Comparison of ENCODE assay signal across 17 cellular contexts in genomic region chr3:122920986-122921385, GRCh38.
"Had no signal": no experiment of that assay in that cellular context is flagged by ENCODE, and none has a peak within 500 bp of the region (broad histone marks: within the 10 kb centered on the region; RNA-seq: fewer than 3 reads in every experiment).

No MANE protein-coding gene starts in this region.

- ATAC-seq: heart left ventricle had no signal

- H3K27me3 ChIP-seq: testis had no signal

- H3K4me3 ChIP-seq: heart left ventricle, left lung, psoas muscle, tibial artery had no signal

- H3K36me3 ChIP-seq: esophagus muscularis mucosa, gastroesophageal sphincter, heart left ventricle, left lung, neural progenitor cell, stomach, tibial artery had no signal

- H3K4me1 ChIP-seq: foreskin keratinocyte, psoas muscle, testis had no signal

- DNase-seq: effector CD8-positive, alpha-beta T cell; foreskin keratinocyte; heart left ventricle; hippocampal formation; left cardiac atrium; left lung; mesenchymal stem cell; midbrain; psoas muscle; right cardiac atrium; stomach had no signal

- H3K9me3 ChIP-seq: esophagus muscularis mucosa, gastroesophageal sphincter, heart left ventricle, left lung, psoas muscle, stomach, testis, tibial artery had no signal

- H3K27ac ChIP-seq: esophagus muscularis mucosa, foreskin keratinocyte, gastroesophageal sphincter, heart left ventricle, left lung, neural progenitor cell, psoas muscle, skin epidermis, stomach, testis, tibial artery had no signal
